In genomic region chr9:134066923-134067851, GRCh38 we compare ENCODE assay signal across 1 cellular context.
TF ChIP-seq lines count a peak whose summit lies in the region.

No MANE protein-coding gene starts in this region.

TF ChIP-seq in HepG2, 621 proteins besides CTCF, POLR2A, EP300 and RAD21 (continued from another document):
- TF ChIP-seq SPEN (CRISPR knock-in tag; IDR thresholded peaks at IDR 0.05; ENCODE audit: low read depth), result peak; percentile 38; the same call in 1 of the 2 replicates
- no peak for TF ChIP-seq RBM39 (IDR thresholded peaks at IDR 0.05; ENCODE audit: low read depth, low read length, poor library complexity, severe bottlenecking)
- TF ChIP-seq ZIK1 (CRISPR knock-in tag; IDR thresholded peaks at IDR 0.05; ENCODE audit: borderline replicate concordance, low read depth), result 0 out of 2 replicates have a peak, but pooled peaks have one; percentile 14
- TF ChIP-seq SALL1 (CRISPR knock-in tag; IDR thresholded peaks at IDR 0.05), result peak; percentile 30; the same call in 1 of the 2 replicates
- no peak for TF ChIP-seq TRIM22 (IDR thresholded peaks at IDR 0.05)
- 0 out of 2 replicates have a peak, but pooled peaks have one; percentile 20 for TF ChIP-seq ZNF274 (CRISPR knock-in tag; IDR thresholded peaks at IDR 0.05)
- peak; percentile 25 for TF ChIP-seq ZNF883 (CRISPR knock-in tag; IDR thresholded peaks at IDR 0.05; ENCODE audit: not compliant biosample characterization)
- TF ChIP-seq ZNF552 (CRISPR knock-in tag; IDR thresholded peaks at IDR 0.05; ENCODE audit: borderline replicate concordance), result no peak
- 0 out of 2 replicates have a peak, but pooled peaks have one; percentile 10 for TF ChIP-seq SAFB2 (CRISPR knock-in tag; IDR thresholded peaks at IDR 0.05; ENCODE audit: borderline replicate concordance, low read depth)
- 0 out of 2 replicates have a peak, but pooled peaks have one; percentile 20 for TF ChIP-seq KMT2B (CRISPR knock-in tag; IDR thresholded peaks at IDR 0.05)
- TF ChIP-seq ZBTB49 (CRISPR knock-in tag; IDR thresholded peaks at IDR 0.05; ENCODE audit: borderline replicate concordance), result no peak
- 0 out of 2 replicates have a peak, but pooled peaks have one; percentile 8 for TF ChIP-seq MYC (CRISPR knock-in tag; IDR thresholded peaks at IDR 0.05; ENCODE audit: borderline replicate concordance)
- TF ChIP-seq ZNF784 (CRISPR knock-in tag; IDR thresholded peaks at IDR 0.05; ENCODE audit: borderline replicate concordance), result peak; percentile 35; the same call in 1 of the 2 replicates
- no peak for TF ChIP-seq MEIS1 (CRISPR knock-in tag; IDR thresholded peaks at IDR 0.05; ENCODE audit: borderline replicate concordance)
- TF ChIP-seq ELF3 (CRISPR knock-in tag; IDR thresholded peaks at IDR 0.05), result no peak
- TF ChIP-seq SAP130 (CRISPR knock-in tag; IDR thresholded peaks at IDR 0.05; ENCODE audit: low read depth), result peak; percentile 3; the same call in 1 of the 2 replicates
- TF ChIP-seq ZNF839 (CRISPR knock-in tag; IDR thresholded peaks at IDR 0.05; ENCODE audit: borderline replicate concordance), result no peak
- TF ChIP-seq HNRNPLL (IDR thresholded peaks at IDR 0.05; ENCODE audit: low read depth, low read length, poor library complexity, severe bottlenecking), result peak; percentile 22
- no peak for TF ChIP-seq TARDBP (CRISPR knock-in tag; IDR thresholded peaks at IDR 0.05)
- TF ChIP-seq PTBP1 (IDR thresholded peaks at IDR 0.05; ENCODE audit: low read depth, low read length, poor library complexity, severe bottlenecking), result peak; percentile 58
- no peak for TF ChIP-seq TGIF2 (CRISPR knock-in tag; IDR thresholded peaks at IDR 0.05)
- no peak for TF ChIP-seq ZNF619 (CRISPR knock-in tag; IDR thresholded peaks at IDR 0.05)
- 0 out of 2 replicates have a peak, but pooled peaks have one; percentile 51 for TF ChIP-seq FOXO4 (CRISPR knock-in tag; conservative IDR thresholded peaks at IDR 0.05)
- TF ChIP-seq ZNF558 (CRISPR knock-in tag; IDR thresholded peaks at IDR 0.05; ENCODE audit: borderline replicate concordance), result 0 out of 2 replicates have a peak, but pooled peaks have one; percentile 32
- peak; percentile 75 for TF ChIP-seq YY1 (IDR thresholded peaks at IDR 0.05; ENCODE audit: insufficient read depth, insufficient replicate concordance, low read depth, low read length)
- peak; percentile 80 for TF ChIP-seq AGO2 (optimal IDR thresholded peaks at IDR 0.05; ENCODE audit: low read depth, low read length)
- 0 out of 2 replicates have a peak, but pooled peaks have one; percentile 2 for TF ChIP-seq RBFOX2 (IDR thresholded peaks at IDR 0.05; ENCODE audit: low read depth, low read length)
